ENCODE assay signal across 8 cellular contexts in the genomic region with DNA sequence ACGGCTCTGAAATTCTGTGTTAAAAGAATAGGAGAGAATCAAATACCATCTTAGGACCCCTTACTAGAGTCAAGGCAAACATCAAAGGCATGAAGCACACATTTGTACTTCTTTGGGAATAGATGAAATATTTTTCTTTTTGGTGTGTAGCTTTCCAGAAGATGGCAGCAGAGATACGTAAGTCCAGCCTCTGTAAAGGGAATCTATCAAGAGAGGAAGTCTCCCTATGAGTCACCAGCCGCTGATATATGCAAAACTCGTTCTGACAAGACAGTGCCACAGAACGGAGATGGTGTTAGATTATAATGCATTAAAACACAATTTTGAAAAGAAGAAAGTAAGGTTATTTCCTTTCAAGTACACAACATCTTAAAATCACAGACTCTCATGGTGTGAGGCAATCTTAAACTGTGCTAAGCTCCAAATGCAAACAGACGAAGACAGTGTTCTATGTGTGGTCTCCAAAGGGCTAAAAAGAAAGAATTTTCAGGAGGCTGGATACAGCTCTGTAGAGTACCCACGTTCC.
DNase-seq lines count a peak whose midpoint lies in the region; ATAC-seq, FAIRE-seq and TF ChIP-seq lines count a peak whose summit lies in the region.

No MANE protein-coding gene starts in this region.

- H3K4me3 ChIP-seq in BE2C (ENCODE audit: low read depth, low read length) = no peak overlapping the region
- H3K4me3 ChIP-seq in HepG2 (replicated peaks in 1 of 3; ENCODE audit: insufficient read depth in 1 of 3, low read depth in 2 of 3, low read length in 3 of 3) = no peak overlapping the region

- DNase-seq in BE2C (peak; percentile 55), NCI-H2029 treated with DMSO at 0.1 percent for 48 hours (lab: John Stamatoyannopoulos, UW) (peak; percentile 33), T-helper 22 cell (ENCODE audit: low read depth) (peak; percentile 19), cerebellum (ENCODE audit: low spot score) (peak; percentile 79), HepG2 (ENCODE audit: low spot score) (peak; percentile 71)
- peak; percentile 26 to 50 (median 40) for DNase-seq in stimulated activated CD4-positive, alpha-beta T cell treated with anti-CD3 and anti-CD28 coated beads, TNF-alpha, amount 100 ng/mL, for 48 hours (ENCODE audit: low read depth in 3 of 3)

- peak; percentile 89 for FAIRE-seq in HepG2 (lab: Jason Lieb, UNC)

- H2AFZ ChIP-seq in HepG2 (ENCODE audit: low read length) = no peak overlapping the region

- in situ Hi-C loops in HepG2 (cut with HindIII; ENCODE audit: extremely low pct_ligation_motif_present, low pct_unique_long_range_greater_than_20kb) = no loop called here

- peak; percentile 100 for ATAC-seq in GM18868 (IDR thresholded peaks at IDR 0.05; ENCODE audit: unreplicated experiment)
- ATAC-seq in HG03060 (IDR thresholded peaks at IDR 0.05; ENCODE audit: low read depth, unreplicated experiment) = peak; percentile 100
- peak; percentile 97 for ATAC-seq in HepG2

- TF ChIP-seq CTCF in BE2C (IDR thresholded peaks at IDR 0.05; ENCODE audit: low read depth, low read length) = peak; percentile 67
- TF ChIP-seq CTCF in HepG2 (CRISPR knock-in tag; IDR thresholded peaks at IDR 0.05) = peak; percentile 76

- POLR2A ChIA-PET in HepG2 (lab: Yijun Ruan, JAX) = no interaction called here

- H3K4me1 ChIP-seq in BE2C (no peaks in the 10 kb centered on the region), HepG2 (ENCODE audit: insufficient read depth, low read length) (no peaks in the 10 kb centered on the region)

- no peak overlapping the region for H3K27ac ChIP-seq in HepG2 (ENCODE audit: extremely low read length, insufficient read depth, low read length)

- H4K20me1 ChIP-seq in HepG2 (ENCODE audit: insufficient read depth, low read length) = no peaks in the 10 kb centered on the region

- CTCF ChIA-PET in HepG2 (lab: Yijun Ruan, JAX; ENCODE audit: low intra/inter-chr PET ratio, low total read pairs) = interaction anchor here (1.6 to 2.0 kb wide), 2 partner anchors 105 to 301 kb away, joined by 4 to 11 read pairs; no protein-coding TSS in a partner anchor

- TF ChIP-seq POLR2A in HepG2 (IDR thresholded peaks at IDR 0.05; ENCODE audit: insufficient read depth in 1 of 2, low read depth in 2 of 2, low read length in 2 of 2) = no peak

- TF ChIP-seq EP300 in HepG2 (IDR thresholded peaks at IDR 0.05; ENCODE audit: low read depth in 2 of 2, low read length in 2 of 2) = no peak
- no peak for TF ChIP-seq EP300 in HepG2 (CRISPR knock-in tag; IDR thresholded peaks at IDR 0.05; ENCODE audit: borderline replicate concordance)

- H3K9ac ChIP-seq in HepG2 (ENCODE audit: insufficient read depth, low read depth, low read length) = no peak overlapping the region

- no peak overlapping the region for H3K4me2 ChIP-seq in HepG2 (ENCODE audit: low read depth, low read length)

- TF ChIP-seq RAD21 in HepG2 (CRISPR knock-in tag; IDR thresholded peaks at IDR 0.05) = peak; percentile 60; the same call in 1 of the 2 replicates

- WGBS in HepG2 (ENCODE audit: low lambda C conversion rate) = 11% methylated on average over 7 of the region's 7 CpGs

- intact Hi-C loops in HepG2 (cut with micrococcal nuclease; ENCODE audit: unreplicated experiment) = loop anchor here (1.0 kb wide), 2 partner anchors 104 to 267 kb away; no protein-coding TSS in a partner anchor

- BruUV-seq in HepG2 (replicated peaks; lab: Mats Ljungman, UMichigan) = no TSS peak

- H3K27me3 ChIP-seq in BE2C (no peaks in the 10 kb centered on the region), HepG2 (ENCODE audit: control insufficient read depth in 1 of 2, insufficient read depth in 2 of 2, low read length in 2 of 2) (no peaks in the 10 kb centered on the region; a peak in 2 of 5 replicates)

- H3K9me3 ChIP-seq in BE2C (no peaks in the 10 kb centered on the region), HepG2 (ENCODE audit: low read length) (no peaks in the 10 kb centered on the region)

- H3K79me2 ChIP-seq in HepG2 (ENCODE audit: insufficient read depth, low read length) = no peaks in the 10 kb centered on the region

- H3K36me3 ChIP-seq in BE2C (no peaks in the 10 kb centered on the region), HepG2 (replicated peaks in 1 of 2; ENCODE audit: control insufficient read depth in 1 of 2, insufficient read depth in 2 of 2, low read length in 2 of 2) (no peaks in the 10 kb centered on the region)

TF ChIP-seq in HepG2, 621 proteins besides CTCF, POLR2A, EP300 and RAD21 (continues in another document):
- TF ChIP-seq ZNF20 (CRISPR knock-in tag; IDR thresholded peaks at IDR 0.05) = no peak
- 0 out of 2 replicates have a peak, but pooled peaks have one; percentile 33 for TF ChIP-seq SMAD3 (CRISPR knock-in tag; IDR thresholded peaks at IDR 0.05)
- TF ChIP-seq HOXA5 (CRISPR knock-in tag; IDR thresholded peaks at IDR 0.05) = 0 out of 2 replicates have a peak, but pooled peaks have one; percentile 33
- peak; percentile 66; the same call in 1 of the 2 replicates for TF ChIP-seq FOSL1 (CRISPR knock-in tag; IDR thresholded peaks at IDR 0.05; ENCODE audit: borderline replicate concordance)
- no peak for TF ChIP-seq MTA1 (CRISPR knock-in tag; IDR thresholded peaks at IDR 0.05; ENCODE audit: borderline replicate concordance)
- TF ChIP-seq FLYWCH1 (CRISPR knock-in tag; IDR thresholded peaks at IDR 0.05) = no peak
- TF ChIP-seq, protein P1, sequence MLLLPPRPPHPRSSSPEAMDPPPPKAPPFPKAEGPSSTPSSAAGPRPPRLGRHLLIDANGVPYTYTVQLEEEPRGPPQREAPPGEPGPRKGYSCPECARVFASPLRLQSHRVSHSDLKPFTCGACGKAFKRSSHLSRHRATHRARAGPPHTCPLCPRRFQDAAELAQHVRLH (CRISPR knock-in tag; IDR thresholded peaks at IDR 0.05; ENCODE audit: borderline replicate concordance, low read depth) = no peak
- TF ChIP-seq ZSCAN30 (CRISPR knock-in tag; IDR thresholded peaks at IDR 0.05) = no peak
- no peak for TF ChIP-seq TCF7L2 (IDR thresholded peaks at IDR 0.05; ENCODE audit: low read depth, low read length)
- TF ChIP-seq RFXANK (CRISPR knock-in tag; IDR thresholded peaks at IDR 0.05) = no peak
- peak; percentile 83 for TF ChIP-seq STAG1 (CRISPR knock-in tag; IDR thresholded peaks at IDR 0.05)
- TF ChIP-seq, protein P2, sequence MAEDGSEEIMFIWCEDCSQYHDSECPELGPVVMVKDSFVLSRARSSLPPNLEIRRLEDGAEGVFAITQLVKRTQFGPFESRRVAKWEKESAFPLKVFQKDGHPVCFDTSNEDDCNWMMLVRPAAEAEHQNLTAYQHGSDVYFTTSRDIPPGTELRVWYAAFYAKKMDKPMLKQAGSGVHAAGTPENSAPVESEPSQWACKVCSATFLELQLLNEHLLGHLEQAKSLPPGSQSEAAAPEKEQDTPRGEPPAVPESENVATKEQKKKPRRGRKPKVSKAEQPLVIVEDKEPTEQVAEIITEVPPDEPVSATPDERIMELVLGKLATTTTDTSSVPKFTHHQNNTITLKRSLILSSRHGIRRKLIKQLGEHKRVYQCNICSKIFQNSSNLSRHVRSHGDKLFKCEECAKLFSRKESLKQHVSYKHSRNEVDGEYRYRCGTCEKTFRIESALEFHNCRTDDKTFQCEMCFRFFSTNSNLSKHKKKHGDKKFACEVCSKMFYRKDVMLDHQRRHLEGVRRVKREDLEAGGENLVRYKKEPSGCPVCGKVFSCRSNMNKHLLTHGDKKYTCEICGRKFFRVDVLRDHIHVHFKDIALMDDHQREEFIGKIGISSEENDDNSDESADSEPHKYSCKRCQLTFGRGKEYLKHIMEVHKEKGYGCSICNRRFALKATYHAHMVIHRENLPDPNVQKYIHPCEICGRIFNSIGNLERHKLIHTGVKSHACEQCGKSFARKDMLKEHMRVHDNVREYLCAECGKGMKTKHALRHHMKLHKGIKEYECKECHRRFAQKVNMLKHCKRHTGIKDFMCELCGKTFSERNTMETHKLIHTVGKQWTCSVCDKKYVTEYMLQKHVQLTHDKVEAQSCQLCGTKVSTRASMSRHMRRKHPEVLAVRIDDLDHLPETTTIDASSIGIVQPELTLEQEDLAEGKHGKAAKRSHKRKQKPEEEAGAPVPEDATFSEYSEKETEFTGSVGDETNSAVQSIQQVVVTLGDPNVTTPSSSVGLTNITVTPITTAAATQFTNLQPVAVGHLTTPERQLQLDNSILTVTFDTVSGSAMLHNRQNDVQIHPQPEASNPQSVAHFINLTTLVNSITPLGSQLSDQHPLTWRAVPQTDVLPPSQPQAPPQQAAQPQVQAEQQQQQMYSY (CRISPR knock-in tag; IDR thresholded peaks at IDR 0.05) = no peak
- TF ChIP-seq, protein P3, sequence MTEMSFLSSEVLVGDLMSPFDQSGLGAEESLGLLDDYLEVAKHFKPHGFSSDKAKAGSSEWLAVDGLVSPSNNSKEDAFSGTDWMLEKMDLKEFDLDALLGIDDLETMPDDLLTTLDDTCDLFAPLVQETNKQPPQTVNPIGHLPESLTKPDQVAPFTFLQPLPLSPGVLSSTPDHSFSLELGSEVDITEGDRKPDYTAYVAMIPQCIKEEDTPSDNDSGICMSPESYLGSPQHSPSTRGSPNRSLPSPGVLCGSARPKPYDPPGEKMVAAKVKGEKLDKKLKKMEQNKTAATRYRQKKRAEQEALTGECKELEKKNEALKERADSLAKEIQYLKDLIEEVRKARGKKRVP (CRISPR knock-in tag; IDR thresholded peaks at IDR 0.05) = no peak
- TF ChIP-seq ZEB1 (IDR thresholded peaks at IDR 0.05; ENCODE audit: insufficient replicate concordance, low read depth) = no peak
- TF ChIP-seq, protein P4, sequence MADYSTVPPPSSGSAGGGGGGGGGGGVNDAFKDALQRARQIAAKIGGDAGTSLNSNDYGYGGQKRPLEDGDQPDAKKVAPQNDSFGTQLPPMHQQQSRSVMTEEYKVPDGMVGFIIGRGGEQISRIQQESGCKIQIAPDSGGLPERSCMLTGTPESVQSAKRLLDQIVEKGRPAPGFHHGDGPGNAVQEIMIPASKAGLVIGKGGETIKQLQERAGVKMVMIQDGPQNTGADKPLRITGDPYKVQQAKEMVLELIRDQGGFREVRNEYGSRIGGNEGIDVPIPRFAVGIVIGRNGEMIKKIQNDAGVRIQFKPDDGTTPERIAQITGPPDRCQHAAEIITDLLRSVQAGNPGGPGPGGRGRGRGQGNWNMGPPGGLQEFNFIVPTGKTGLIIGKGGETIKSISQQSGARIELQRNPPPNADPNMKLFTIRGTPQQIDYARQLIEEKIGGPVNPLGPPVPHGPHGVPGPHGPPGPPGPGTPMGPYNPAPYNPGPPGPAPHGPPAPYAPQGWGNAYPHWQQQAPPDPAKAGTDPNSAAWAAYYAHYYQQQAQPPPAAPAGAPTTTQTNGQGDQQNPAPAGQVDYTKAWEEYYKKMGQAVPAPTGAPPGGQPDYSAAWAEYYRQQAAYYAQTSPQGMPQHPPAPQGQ (CRISPR knock-in tag; IDR thresholded peaks at IDR 0.05; ENCODE audit: borderline replicate concordance) = no peak
- peak; percentile 95 for TF ChIP-seq FOSL2 (CRISPR knock-in tag; IDR thresholded peaks at IDR 0.05)
- no peak for TF ChIP-seq GABPA (IDR thresholded peaks at IDR 0.05; ENCODE audit: low read depth, low read length)
- peak; percentile 44 for TF ChIP-seq GABPA (CRISPR knock-in tag; IDR thresholded peaks at IDR 0.05; ENCODE audit: low read depth)
- no peak for TF ChIP-seq MYNN (CRISPR knock-in tag; IDR thresholded peaks at IDR 0.05; ENCODE audit: low read depth)

Comparison
In these comparisons a context has a peak if more than half of its experiments do, and no peak if none do; other contexts are left out.
1. DNase-seq: peak in every context shown above with its lines; median percentile 79 in cerebellum; 71 in HepG2; 55 in BE2C; 40 in stimulated activated CD4-positive, alpha-beta T cell treated with anti-CD3 and anti-CD28 coated beads, TNF-alpha, amount 100 ng/mL, for 48 hours; 33 in NCI-H2029 treated with DMSO at 0.1 percent for 48 hours; 19 in T-helper 22 cell.